ENCODE assay signal across 15 cellular contexts in genomic region chr12:131218291-131219172, GRCh38.
DNase-seq lines count a peak whose midpoint lies in the region; ATAC-seq, FAIRE-seq and TF ChIP-seq lines count a peak whose summit lies in the region.
"Had no signal": no experiment of that assay in that cellular context is flagged by ENCODE, and none has a peak within 500 bp of the region (broad histone marks: within the 10 kb centered on the region; RNA-seq: fewer than 3 reads in every experiment).

No MANE protein-coding gene starts in this region.

- BruUV-seq in MCF 10A (replicated peaks; lab: Mats Ljungman, UMichigan): no TSS peak

- H3K36me3 ChIP-seq in Loucy (ENCODE audit: insufficient read depth, low read length): peaks cover under 1% of the 10 kb centered on the region; the same call in 1 of the 2 replicates
- no peaks in the 10 kb centered on the region for H3K36me3 ChIP-seq in ascending aorta
- H3K36me3 ChIP-seq: thoracic aorta had no signal

- in situ Hi-C loops in T47D (cut with HindIII; ENCODE audit: low pct_unique_long_range_greater_than_20kb, low sequenced_read_pairs): no loop called here

- TF ChIP-seq CTCF in MCF 10A (IDR thresholded peaks at IDR 0.05; ENCODE audit: unreplicated experiment) (no peak), Loucy (conservative IDR thresholded peaks at IDR 0.05; ENCODE audit: low read length) (no peak), ascending aorta (IDR thresholded peaks at IDR 0.05) (no peak)

- H3K27me3 ChIP-seq in Loucy (ENCODE audit: insufficient read depth, low read length, poor library complexity, severe bottlenecking) (no peaks in the 10 kb centered on the region), ascending aorta (no peaks in the 10 kb centered on the region)

- H2AFZ ChIP-seq in Loucy (ENCODE audit: low read length): no peak overlapping the region

- H3K36me3 Mint-ChIP-seq in MCF 10A (ENCODE audit: insufficient read depth, unreplicated experiment): no peaks in the 10 kb centered on the region
- H3K36me3 Mint-ChIP-seq: activated naive CD8-positive, alpha-beta T cell treated with anti-CD3 and anti-CD28 coated beads, Interleukin-2, amount 10 ng/mL, durations not matched to agents 7 days and 5 days; natural killer cell treated with Interleukin-12 subunit alpha and Interleukin-12 subunit beta and Interleukin-15 and Interleukin-18, amount 100 ng/mL, for 72 hours had no signal

- H3K4me3 Mint-ChIP-seq in MCF 10A (ENCODE audit: unreplicated experiment): no peak overlapping the region
- no peak overlapping the region for H3K4me3 Mint-ChIP-seq in stimulated activated naive CD8-positive, alpha-beta T cell treated with anti-CD3 and anti-CD28 coated beads, Interleukin-15, amount 100 ng/mL, for 72 hours
- H3K4me3 Mint-ChIP-seq: activated CD4-positive, alpha-beta T cell treated with anti-CD3 and anti-CD28 coated beads, Interleukin-2, amount 10 ng/mL, durations not matched to agents 24 days and 14 days; activated naive CD8-positive, alpha-beta T cell treated with anti-CD3 and anti-CD28 coated beads, Interleukin-2, amount 10 ng/mL, durations not matched to agents 7 days and 5 days; natural killer cell treated with Interleukin-12 subunit alpha and Interleukin-12 subunit beta and Interleukin-15 and Interleukin-18, amount 100 ng/mL, for 72 hours had no signal

- no peaks in the 10 kb centered on the region for H4K20me1 ChIP-seq in Loucy (ENCODE audit: insufficient read depth, low read length, poor library complexity, severe bottlenecking)

- no peaks in the 10 kb centered on the region for H3K9me3 ChIP-seq in Loucy (ENCODE audit: insufficient read depth, low read depth, low read length)
- no peaks in the 10 kb centered on the region for H3K9me3 ChIP-seq in ascending aorta
- H3K9me3 ChIP-seq: thoracic aorta had no signal

- H3K27me3 Mint-ChIP-seq in MCF 10A (ENCODE audit: insufficient read depth, unreplicated experiment): no peaks in the 10 kb centered on the region
- H3K27me3 Mint-ChIP-seq in stimulated activated naive CD8-positive, alpha-beta T cell treated with anti-CD3 and anti-CD28 coated beads, Interleukin-15, amount 100 ng/mL, for 72 hours: peaks cover 62% of the 10 kb centered on the region

- FAIRE-seq in HTR-8/SVneo (lab: Jason Lieb, UNC): no peak
- FAIRE-seq: RCC 7860 had no signal

- H3F3A ChIP-seq in Loucy (ENCODE audit: low read depth): peaks cover 15% of the 10 kb centered on the region

- no peaks in the 10 kb centered on the region for H3K9me3 Mint-ChIP-seq in MCF 10A (ENCODE audit: unreplicated experiment)
- peaks cover 2 to 3% of the 10 kb centered on the region in 2 donors for H3K9me3 Mint-ChIP-seq in stimulated activated naive CD8-positive, alpha-beta T cell treated with anti-CD3 and anti-CD28 coated beads, Interleukin-15, amount 100 ng/mL, for 72 hours
- H3K9me3 Mint-ChIP-seq: activated CD4-positive, alpha-beta T cell treated with anti-CD3 and anti-CD28 coated beads, Interleukin-2, amount 10 ng/mL, durations not matched to agents 24 days and 14 days; activated naive CD8-positive, alpha-beta T cell treated with anti-CD3 and anti-CD28 coated beads, Interleukin-2, amount 10 ng/mL, durations not matched to agents 7 days and 5 days; natural killer cell treated with Interleukin-12 subunit alpha and Interleukin-12 subunit beta and Interleukin-15 and Interleukin-18, amount 100 ng/mL, for 72 hours had no signal

- no peak overlapping the region for H3K27ac ChIP-seq in ascending aorta
- H3K27ac ChIP-seq: thoracic aorta had no signal

- no peak overlapping the region for H3K27ac Mint-ChIP-seq in MCF 10A (ENCODE audit: low read depth, unreplicated experiment)
- H3K27ac Mint-ChIP-seq in stimulated activated naive CD8-positive, alpha-beta T cell treated with anti-CD3 and anti-CD28 coated beads, Interleukin-15, amount 100 ng/mL, for 72 hours: no peak overlapping the region
- H3K27ac Mint-ChIP-seq: activated CD4-positive, alpha-beta T cell treated with anti-CD3 and anti-CD28 coated beads, Interleukin-2, amount 10 ng/mL, durations not matched to agents 24 days and 14 days; activated naive CD8-positive, alpha-beta T cell treated with anti-CD3 and anti-CD28 coated beads, Interleukin-2, amount 10 ng/mL, durations not matched to agents 7 days and 5 days; natural killer cell treated with Interleukin-12 subunit alpha and Interleukin-12 subunit beta and Interleukin-15 and Interleukin-18, amount 100 ng/mL, for 72 hours had no signal

- ATAC-seq in stimulated activated naive CD8-positive, alpha-beta T cell treated with anti-CD3 and anti-CD28 coated beads, Interleukin-15, amount 100 ng/mL, for 72 hours: no peak
- ATAC-seq: natural killer cell treated with Interleukin-12 subunit alpha and Interleukin-12 subunit beta and Interleukin-15 and Interleukin-18, amount 100 ng/mL, for 72 hours had no signal

- CTCF ChIA-PET in MCF 10A (lab: Yijun Ruan, JAX): no interaction called here

- peaks cover 37% of the 10 kb centered on the region; the same call in 1 of the 2 replicates for H3K79me2 ChIP-seq in Loucy (ENCODE audit: insufficient read depth, low read length)

- DNase-seq in T47D (ENCODE audit: low read depth in 1 of 2, low spot score in 1 of 2) (peak; percentile 70), MCF 10A (ENCODE audit: unreplicated experiment) (no peak), islet precursor cell (peak; percentile 95), hypothalamus (lab: John Stamatoyannopoulos, UW) (no peak), HTR-8/SVneo (ENCODE audit: insufficient read length, low spot score) (no peak), ascending aorta (ENCODE audit: low spot score in 2 of 2) (no peak)
- DNase-seq in stimulated activated naive CD8-positive, alpha-beta T cell treated with anti-CD3 and anti-CD28 coated beads, Interleukin-15, amount 100 ng/mL, for 72 hours: no peak
- DNase-seq: activated CD4-positive, alpha-beta T cell treated with anti-CD3 and anti-CD28 coated beads, Interleukin-2, amount 10 ng/mL, durations not matched to agents 24 days and 14 days; activated naive CD8-positive, alpha-beta T cell treated with anti-CD3 and anti-CD28 coated beads, Interleukin-2, amount 10 ng/mL, durations not matched to agents 7 days and 5 days; NCI-H1436; stimulated activated CD4-positive, alpha-beta T cell treated with anti-CD3 and anti-CD28 coated beads, Interleukin-2, amount 100 ng/mL, for 48 hours had no signal

- H3K9me2 ChIP-seq in Loucy (replicated peaks; ENCODE audit: low read depth, low read length): no peaks in the 10 kb centered on the region

- peaks cover 7% of the 10 kb centered on the region for H3K4me1 Mint-ChIP-seq in MCF 10A (ENCODE audit: insufficient read depth, unreplicated experiment)
- H3K4me1 Mint-ChIP-seq in stimulated activated naive CD8-positive, alpha-beta T cell treated with anti-CD3 and anti-CD28 coated beads, Interleukin-15, amount 100 ng/mL, for 72 hours: peaks cover 32% of the 10 kb centered on the region

- H3K4me3 ChIP-seq in Loucy (ENCODE audit: low read length, poor library complexity, severe bottlenecking) (peak overlapping the region; percentile 39), ascending aorta (no peak overlapping the region)
- H3K4me3 ChIP-seq: thoracic aorta had no signal

- peak overlapping the region; percentile 89 for H3K9ac ChIP-seq in Loucy (ENCODE audit: low read depth, low read length, poor library complexity, severe bottlenecking)

- intact Hi-C loops in MCF 10A (cut with micrococcal nuclease) (no loop called here), ascending aorta (cut with DNase I) (no loop called here)

- H3K4me1 ChIP-seq in Loucy (ENCODE audit: insufficient read depth, low read length, poor library complexity, severe bottlenecking) (peaks cover 57% of the 10 kb centered on the region), ascending aorta (no peaks in the 10 kb centered on the region)

- POLR2A ChIA-PET in MCF 10A (lab: Yijun Ruan, JAX): no interaction called here

- peak overlapping the region; percentile 59 for H3K4me2 ChIP-seq in Loucy (ENCODE audit: low read depth, low read length, poor library complexity, severe bottlenecking)

Comparison
In these comparisons a context has a peak if more than half of its experiments do, and no peak if none do; other contexts are left out.
1. DNase-seq: peak in T47D (2 of 2) and islet precursor cell (single experiment); none in MCF 10A (single experiment), hypothalamus (0 of 51), stimulated activated naive CD8-positive, alpha-beta T cell treated with anti-CD3 and anti-CD28 coated beads, Interleukin-15, amount 100 ng/mL, for 72 hours (0 of 2), HTR-8/SVneo (single experiment) and ascending aorta (0 of 2).